1 cellular context compared by ENCODE assay signal in genomic region chr15:58933311-58934113, GRCh38.
A peak's percentile ranks its signal among the peaks of the same experiment; 100 is the strongest.
TF ChIP-seq lines count a peak whose summit lies in the region.

SLTM (minus strand) TSS chr15:58933679; CDS start chr15:58933565, 114 bp downstream.

TF ChIP-seq in K562, 482 proteins besides CTCF, POLR2A, EP300 and RAD21 (continued from another document and continues in another):
- TF ChIP-seq ZNF263 (CRISPR knock-in tag; IDR thresholded peaks at IDR 0.05; ENCODE audit: borderline replicate concordance) (peak; percentile 53; the same call in 1 of the 2 replicates), ZNF217 (CRISPR knock-in tag; IDR thresholded peaks at IDR 0.05) (no peak), ZNF280A (IDR thresholded peaks at IDR 0.05; ENCODE audit: low read depth, partially characterized antibody) (no peak), POLR2G (IDR thresholded peaks at IDR 0.05; ENCODE audit: low read depth, low read length) (peak; percentile 100), KDM2B (CRISPR knock-in tag; IDR thresholded peaks at IDR 0.05) (peak; percentile 19), RBM15 (IDR thresholded peaks at IDR 0.05; ENCODE audit: insufficient read depth, low read length) (no peak), THRAP3 (IDR thresholded peaks at IDR 0.05; ENCODE audit: borderline replicate concordance) (no peak), ZNF766 (CRISPR knock-in tag; conservative IDR thresholded peaks at IDR 0.05) (no peak; the same call in 1 of the 2 replicates), SREBF1 (IDR thresholded peaks at IDR 0.05; ENCODE audit: borderline replicate concordance, low read depth, low read length) (no peak), TAL1 (IDR thresholded peaks at IDR 0.05) (no peak), TBL1XR1 (IDR thresholded peaks at IDR 0.05; ENCODE audit: low read length in 2 of 2) (peak; percentile 45 to 63; a peak in 2 of 4 replicates), ZNF174 (CRISPR knock-in tag; IDR thresholded peaks at IDR 0.05) (no peak), FOXP1 (CRISPR knock-in tag; IDR thresholded peaks at IDR 0.05) (peak; percentile 87), ZNF232 (CRISPR knock-in tag; IDR thresholded peaks at IDR 0.05) (no peak; the same call in 1 of the 2 replicates), SMARCA5 (IDR thresholded peaks at IDR 0.05) (no peak), NEUROD1 (IDR thresholded peaks at IDR 0.05; ENCODE audit: borderline replicate concordance, low read depth, low read length, partially characterized antibody) (peak; percentile 13), ZNF23 (CRISPR knock-in tag; IDR thresholded peaks at IDR 0.05) (no peak), GTF2A2 (tag; IDR thresholded peaks at IDR 0.05) (0 out of 2 replicates have a peak, but pooled peaks have one; percentile 54), ZNF561 (CRISPR knock-in tag; conservative IDR thresholded peaks at IDR 0.05) (no peak), ILF3 (IDR thresholded peaks at IDR 0.05; ENCODE audit: borderline replicate concordance) (peak; percentile 60; the same call in 1 of the 2 replicates), LARP7 (IDR thresholded peaks at IDR 0.05) (peak; percentile 49; the same call in 1 of the 2 replicates), MLX (CRISPR knock-in tag; conservative IDR thresholded peaks at IDR 0.05) (0 out of 4 replicates have a peak, but pooled peaks of 1 of the 2 experiments have one; percentile 33), ELF4 (CRISPR knock-in tag; IDR thresholded peaks at IDR 0.05) (no peak), KDM1A (IDR thresholded peaks at IDR 0.05) (no peak), MIER1 (IDR thresholded peaks at IDR 0.05; ENCODE audit: low read depth) (no peak), E2F8 (IDR thresholded peaks at IDR 0.05; ENCODE audit: low read depth, partially characterized antibody) (no peak), RERE (CRISPR knock-in tag; IDR thresholded peaks at IDR 0.05; ENCODE audit: borderline replicate concordance) (no peak), ZNF668 (CRISPR knock-in tag; IDR thresholded peaks at IDR 0.05) (no peak), GATAD2B (IDR thresholded peaks at IDR 0.05; ENCODE audit: borderline replicate concordance) (peak; percentile 18; the same call in 1 of the 2 replicates), TAF15 (IDR thresholded peaks at IDR 0.05; ENCODE audit: low read depth, low read length) (no peak), PATZ1 (CRISPR knock-in tag; IDR thresholded peaks at IDR 0.05; ENCODE audit: borderline replicate concordance) (no peak), MYC (IDR thresholded peaks at IDR 0.05; ENCODE audit: low read depth, low read length) (peak; percentile 80), MYC (CRISPR knock-in tag; IDR thresholded peaks at IDR 0.05; ENCODE audit: borderline replicate concordance, low read depth) (no peak), STAT5B (CRISPR knock-in tag; IDR thresholded peaks at IDR 0.05) (no peak), MTA3 (IDR thresholded peaks at IDR 0.05; ENCODE audit: borderline replicate concordance) (peak; percentile 83), NCOA6 (IDR thresholded peaks at IDR 0.05) (no peak)
- TF ChIP-seq, protein P1, sequence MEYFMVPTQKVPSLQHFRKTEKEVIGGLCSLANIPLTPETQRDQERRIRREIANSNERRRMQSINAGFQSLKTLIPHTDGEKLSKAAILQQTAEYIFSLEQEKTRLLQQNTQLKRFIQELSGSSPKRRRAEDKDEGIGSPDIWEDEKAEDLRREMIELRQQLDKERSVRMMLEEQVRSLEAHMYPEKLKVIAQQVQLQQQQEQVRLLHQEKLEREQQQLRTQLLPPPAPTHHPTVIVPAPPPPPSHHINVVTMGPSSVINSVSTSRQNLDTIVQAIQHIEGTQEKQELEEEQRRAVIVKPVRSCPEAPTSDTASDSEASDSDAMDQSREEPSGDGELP (CRISPR knock-in tag; IDR thresholded peaks at IDR 0.05; ENCODE audit: borderline replicate concordance) = 0 out of 2 replicates have a peak, but pooled peaks have one; percentile 27
- TF ChIP-seq, protein P2, sequence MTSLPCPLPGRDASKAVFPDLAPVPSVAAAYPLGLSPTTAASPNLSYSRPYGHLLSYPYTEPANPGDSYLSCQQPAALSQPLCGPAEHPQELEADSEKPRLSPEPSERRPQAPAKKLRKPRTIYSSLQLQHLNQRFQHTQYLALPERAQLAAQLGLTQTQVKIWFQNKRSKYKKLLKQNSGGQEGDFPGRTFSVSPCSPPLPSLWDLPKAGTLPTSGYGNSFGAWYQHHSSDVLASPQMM (CRISPR knock-in tag; IDR thresholded peaks at IDR 0.05) = no peak
- TF ChIP-seq, protein P3, sequence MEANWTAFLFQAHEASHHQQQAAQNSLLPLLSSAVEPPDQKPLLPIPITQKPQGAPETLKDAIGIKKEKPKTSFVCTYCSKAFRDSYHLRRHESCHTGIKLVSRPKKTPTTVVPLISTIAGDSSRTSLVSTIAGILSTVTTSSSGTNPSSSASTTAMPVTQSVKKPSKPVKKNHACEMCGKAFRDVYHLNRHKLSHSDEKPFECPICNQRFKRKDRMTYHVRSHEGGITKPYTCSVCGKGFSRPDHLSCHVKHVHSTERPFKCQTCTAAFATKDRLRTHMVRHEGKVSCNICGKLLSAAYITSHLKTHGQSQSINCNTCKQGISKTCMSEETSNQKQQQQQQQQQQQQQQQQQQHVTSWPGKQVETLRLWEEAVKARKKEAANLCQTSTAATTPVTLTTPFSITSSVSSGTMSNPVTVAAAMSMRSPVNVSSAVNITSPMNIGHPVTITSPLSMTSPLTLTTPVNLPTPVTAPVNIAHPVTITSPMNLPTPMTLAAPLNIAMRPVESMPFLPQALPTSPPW (CRISPR knock-in tag; IDR thresholded peaks at IDR 0.05) = peak; percentile 67
- TF ChIP-seq, protein P4, sequence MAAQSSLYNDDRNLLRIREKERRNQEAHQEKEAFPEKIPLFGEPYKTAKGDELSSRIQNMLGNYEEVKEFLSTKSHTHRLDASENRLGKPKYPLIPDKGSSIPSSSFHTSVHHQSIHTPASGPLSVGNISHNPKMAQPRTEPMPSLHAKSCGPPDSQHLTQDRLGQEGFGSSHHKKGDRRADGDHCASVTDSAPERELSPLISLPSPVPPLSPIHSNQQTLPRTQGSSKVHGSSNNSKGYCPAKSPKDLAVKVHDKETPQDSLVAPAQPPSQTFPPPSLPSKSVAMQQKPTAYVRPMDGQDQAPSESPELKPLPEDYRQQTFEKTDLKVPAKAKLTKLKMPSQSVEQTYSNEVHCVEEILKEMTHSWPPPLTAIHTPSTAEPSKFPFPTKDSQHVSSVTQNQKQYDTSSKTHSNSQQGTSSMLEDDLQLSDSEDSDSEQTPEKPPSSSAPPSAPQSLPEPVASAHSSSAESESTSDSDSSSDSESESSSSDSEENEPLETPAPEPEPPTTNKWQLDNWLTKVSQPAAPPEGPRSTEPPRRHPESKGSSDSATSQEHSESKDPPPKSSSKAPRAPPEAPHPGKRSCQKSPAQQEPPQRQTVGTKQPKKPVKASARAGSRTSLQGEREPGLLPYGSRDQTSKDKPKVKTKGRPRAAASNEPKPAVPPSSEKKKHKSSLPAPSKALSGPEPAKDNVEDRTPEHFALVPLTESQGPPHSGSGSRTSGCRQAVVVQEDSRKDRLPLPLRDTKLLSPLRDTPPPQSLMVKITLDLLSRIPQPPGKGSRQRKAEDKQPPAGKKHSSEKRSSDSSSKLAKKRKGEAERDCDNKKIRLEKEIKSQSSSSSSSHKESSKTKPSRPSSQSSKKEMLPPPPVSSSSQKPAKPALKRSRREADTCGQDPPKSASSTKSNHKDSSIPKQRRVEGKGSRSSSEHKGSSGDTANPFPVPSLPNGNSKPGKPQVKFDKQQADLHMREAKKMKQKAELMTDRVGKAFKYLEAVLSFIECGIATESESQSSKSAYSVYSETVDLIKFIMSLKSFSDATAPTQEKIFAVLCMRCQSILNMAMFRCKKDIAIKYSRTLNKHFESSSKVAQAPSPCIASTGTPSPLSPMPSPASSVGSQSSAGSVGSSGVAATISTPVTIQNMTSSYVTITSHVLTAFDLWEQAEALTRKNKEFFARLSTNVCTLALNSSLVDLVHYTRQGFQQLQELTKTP (IDR thresholded peaks at IDR 0.05; ENCODE audit: low read depth in 1 of 2, partially characterized antibody in 2 of 2) = no peak
- TF ChIP-seq, protein P5, sequence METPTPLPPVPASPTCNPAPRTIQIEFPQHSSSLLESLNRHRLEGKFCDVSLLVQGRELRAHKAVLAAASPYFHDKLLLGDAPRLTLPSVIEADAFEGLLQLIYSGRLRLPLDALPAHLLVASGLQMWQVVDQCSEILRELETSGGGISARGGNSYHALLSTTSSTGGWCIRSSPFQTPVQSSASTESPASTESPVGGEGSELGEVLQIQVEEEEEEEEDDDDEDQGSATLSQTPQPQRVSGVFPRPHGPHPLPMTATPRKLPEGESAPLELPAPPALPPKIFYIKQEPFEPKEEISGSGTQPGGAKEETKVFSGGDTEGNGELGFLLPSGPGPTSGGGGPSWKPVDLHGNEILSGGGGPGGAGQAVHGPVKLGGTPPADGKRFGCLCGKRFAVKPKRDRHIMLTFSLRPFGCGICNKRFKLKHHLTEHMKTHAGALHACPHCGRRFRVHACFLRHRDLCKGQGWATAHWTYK (CRISPR knock-in tag; IDR thresholded peaks at IDR 0.05) = 0 out of 2 replicates have a peak, but pooled peaks have one; percentile 18
